25 cellular contexts compared by ENCODE assay signal in the genomic region with DNA sequence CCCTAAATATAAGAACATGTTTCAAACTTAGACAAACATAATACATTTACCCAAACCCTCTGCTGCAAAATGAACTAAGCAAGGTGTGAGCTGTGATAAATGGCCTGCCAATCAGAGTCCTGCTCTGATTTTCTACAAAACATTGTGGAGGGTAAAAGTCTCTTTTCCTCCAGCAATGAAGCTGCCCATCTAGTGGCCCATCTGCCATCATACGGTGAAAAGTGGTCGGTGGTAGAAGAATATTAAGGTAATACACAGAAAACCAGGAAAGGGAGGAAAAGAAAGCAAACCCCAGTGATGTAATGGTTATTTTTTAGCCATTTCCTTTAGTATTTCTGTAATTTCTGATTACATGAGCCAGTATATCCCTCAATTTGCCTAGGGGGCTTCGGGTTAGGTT.
DNase-seq lines count a peak whose midpoint lies in the region; ATAC-seq and TF ChIP-seq lines count a peak whose summit lies in the region.
"Had no signal": no experiment of that assay in that cellular context is flagged by ENCODE, and none has a peak within 500 bp of the region (broad histone marks: within the 10 kb centered on the region; RNA-seq: fewer than 3 reads in every experiment).

No MANE protein-coding gene starts in this region.

- H3K4me2 ChIP-seq in PC-3 (ENCODE audit: low read length) (no peak overlapping the region), smooth muscle cell (no peak overlapping the region)

- intact Hi-C loops in PC-3 (cut with micrococcal nuclease) = no loop called here
- intact Hi-C loops in left colon (cut with DNase I, micrococcal nuclease) = no loop called here

- H3F3A ChIP-seq in PC-3 (ENCODE audit: low read length, unreplicated experiment) = no peaks in the 10 kb centered on the region
- no peaks in the 10 kb centered on the region for H3F3A ChIP-seq in smooth muscle cell (ENCODE audit: low read depth)

- H3K4me1 ChIP-seq in PC-3 (ENCODE audit: insufficient read depth, low read length) = no peaks in the 10 kb centered on the region
- H3K4me1 ChIP-seq in smooth muscle cell (ENCODE audit: low read depth) = no peaks in the 10 kb centered on the region
- H3K4me1 ChIP-seq: heart right ventricle, left lung had no signal

- CTCF ChIA-PET in PC-3 (lab: Charles Lee) = no interaction called here

- no peak overlapping the region for H3K27ac ChIP-seq in PC-3 (ENCODE audit: low read length)
- H3K27ac ChIP-seq in smooth muscle cell (ENCODE audit: low read depth) = no peak overlapping the region
- H3K27ac ChIP-seq: heart right ventricle, left lung, ovary had no signal

- H3K9me2 ChIP-seq in PC-3 (replicated peaks; ENCODE audit: low read length) = no peaks in the 10 kb centered on the region

- H3K27me3 ChIP-seq in PC-3 (ENCODE audit: low read length) = no peaks in the 10 kb centered on the region
- no peaks in the 10 kb centered on the region for H3K27me3 ChIP-seq in smooth muscle cell (ENCODE audit: low read depth)
- H3K27me3 ChIP-seq: heart right ventricle, left lung, ovary had no signal

- no peaks in the 10 kb centered on the region for H3K9me3 ChIP-seq in PC-3 (ENCODE audit: low read length)
- H3K9me3 ChIP-seq in smooth muscle cell (replicated peaks; ENCODE audit: low read depth) = no peaks in the 10 kb centered on the region
- H3K9me3 ChIP-seq: ovary had no signal

- BruUV-seq in PC-3 (replicated peaks; lab: Mats Ljungman, UMichigan) = no TSS peak

- WGBS in smooth muscle cell (ENCODE audit: low lambda C conversion rate) = 58% methylated on average over 3 of the region's 3 CpGs

- POLR2A ChIA-PET in PC-3 (lab: Charles Lee; ENCODE audit: unreplicated experiment) = no interaction called here

- no peaks in the 10 kb centered on the region for H3K79me2 ChIP-seq in PC-3 (ENCODE audit: low read length)
- H3K79me2 ChIP-seq in smooth muscle cell (ENCODE audit: low read depth) = no peaks in the 10 kb centered on the region

- DNase-seq in HFF-Myc (ENCODE audit: extremely low read depth, low read depth) (no peak), PC-3 (no peak), epithelial cell of esophagus (ENCODE audit: low read depth) (no peak), smooth muscle cell (lab: John Stamatoyannopoulos, UW; ENCODE audit: unreplicated experiment) (no peak), NCI-H128 (lab: John Stamatoyannopoulos, UW; ENCODE audit: unreplicated experiment) (no peak), left colon (no peak)
- DNase-seq: activated CD4-positive, CD25-positive, alpha-beta regulatory T cell treated with anti-CD3 and anti-CD28 coated beads, Interleukin-2, amount 50 U/mL, for 72 hours; activated CD8-positive, alpha-beta T cell treated with anti-CD3 and anti-CD28 coated beads for 36 hours; activated effector memory CD4-positive, alpha-beta T cell treated with anti-CD3 and anti-CD28 coated beads, Interleukin-2, amount 50 U/mL, for 16 hours; CD4-positive, CD25-positive, alpha-beta regulatory T cell; heart right ventricle; left lung; naive thymus-derived CD4-positive, alpha-beta T cell; NCI-H1048; NCI-H187 treated with DMSO at 0.1 percent for 48 hours; NCI-H2227 treated with DMSO at 0.1 percent for 48 hours; NCI-H748 treated with DMSO at 0.1 percent for 48 hours; ovary; right cardiac atrium; Right ventricle myocardium superior; stimulated activated CD4-positive, alpha-beta T cell treated with anti-CD3 and anti-CD28 coated beads, Interleukin-12 subunit alpha, Interleukin-12 subunit beta, amount 100 ng/mL, for 4 hours; stimulated activated CD4-positive, alpha-beta T cell treated with anti-CD3 and anti-CD28 coated beads, Interleukin-4, amount 100 ng/mL, for 4 hours; stimulated activated naive CD4-positive, alpha-beta T cell; SW 1271 had no signal

- H2AFZ ChIP-seq in PC-3 (ENCODE audit: low read length) (no peak overlapping the region), smooth muscle cell (ENCODE audit: low read depth) (no peak overlapping the region)

- no peaks in the 10 kb centered on the region for H3K36me3 ChIP-seq in PC-3 (ENCODE audit: low read depth, low read length)
- H3K36me3 ChIP-seq in smooth muscle cell (ENCODE audit: low read depth) = no peaks in the 10 kb centered on the region
- H3K36me3 ChIP-seq: heart right ventricle, left lung, ovary had no signal

- H3K4me3 ChIP-seq in HFF-Myc (replicated peaks; ENCODE audit: low read depth, low read length) (no peak overlapping the region), PC-3 (ENCODE audit: low read length) (no peak overlapping the region), epithelial cell of esophagus (ENCODE audit: low read length) (no peak overlapping the region), smooth muscle cell (no peak overlapping the region)
- H3K4me3 ChIP-seq: heart right ventricle, left lung, ovary had no signal

- no peaks in the 10 kb centered on the region for H4K20me1 ChIP-seq in PC-3 (ENCODE audit: low read length)
- H4K20me1 ChIP-seq in smooth muscle cell (ENCODE audit: low read depth) = no peaks in the 10 kb centered on the region

- ATAC-seq in PC-3 = no peak
- no peak for ATAC-seq in HG03108 (IDR thresholded peaks at IDR 0.05; ENCODE audit: unreplicated experiment)
- ATAC-seq in left colon = no peak
- ATAC-seq: activated CD8-positive, alpha-beta T cell treated with anti-CD3 and anti-CD28 coated beads for 36 hours; heart right ventricle; left lung; naive thymus-derived CD4-positive, alpha-beta T cell; right cardiac atrium had no signal

- H3K9ac ChIP-seq in PC-3 (ENCODE audit: low read length) (no peak overlapping the region), smooth muscle cell (ENCODE audit: low read depth) (no peak overlapping the region)

- TF ChIP-seq CTCF in HFF-Myc (IDR thresholded peaks at IDR 0.05; ENCODE audit: low read depth, low read length, missing control alignments) = peak; percentile 20
- TF ChIP-seq CTCF in PC-3 (conservative IDR thresholded peaks at IDR 0.05; ENCODE audit: low read depth, low read length) = peak; percentile 56
- TF ChIP-seq CTCF in epithelial cell of esophagus (IDR thresholded peaks at IDR 0.05; ENCODE audit: insufficient read depth, low read depth, low read length, missing control alignments) = peak; percentile 13
- TF ChIP-seq CTCF in smooth muscle cell (IDR thresholded peaks at IDR 0.05; ENCODE audit: borderline replicate concordance, insufficient read depth, poor library complexity, severe bottlenecking) = peak; percentile 2

Comparison
In these comparisons a context has a peak if more than half of its experiments do, and no peak if none do; other contexts are left out.
1. CTCF ChIP-seq: peak in every context shown above with its lines; median percentile 56 in PC-3; 20 in HFF-Myc; 13 in epithelial cell of esophagus; 2 in smooth muscle cell.